In genomic region chrX:42855262-42855661, GRCh38 we compare ENCODE assay signal across 8 cellular contexts.
"Had no signal": no experiment of that assay in that cellular context is flagged by ENCODE, and none has a peak within 500 bp of the region (broad histone marks: within the 10 kb centered on the region; RNA-seq: fewer than 3 reads in every experiment).

No MANE protein-coding gene starts in this region.

- H3K4me1 ChIP-seq: HAP-1 had no signal

- H3K4me2 ChIP-seq: GM23338 had no signal

- H3K36me3 ChIP-seq: HAP-1 had no signal

- H3K4me3 ChIP-seq: GM23338, HAP-1 had no signal

- H3K27ac ChIP-seq: HL-60 had no signal

- DNase-seq: H7, HFFc6, Kasumi-1, KG1 had no signal

- ATAC-seq: GM23338, HCT116 had no signal

- H3K9me3 ChIP-seq: HAP-1 had no signal

- H2AFZ ChIP-seq: GM23338 had no signal
